ENCODE assay signal across 21 cellular contexts in genomic region chr19:9057505-9058258, GRCh38. TPM values are rescaled to one million over a fixed set of nuclear protein-coding genes. Genes with fewer than 3 reads are reported as not detected.
DNase-seq lines count a peak whose midpoint lies in the region; ATAC-seq, FAIRE-seq and TF ChIP-seq lines count a peak whose summit lies in the region.
"Had no signal": no experiment of that assay in that cellular context is flagged by ENCODE, and none has a peak within 500 bp of the region (broad histone marks: within the 10 kb centered on the region; RNA-seq: fewer than 3 reads in every experiment).

No MANE protein-coding gene starts in this region.

- peaks cover 25 to 45% of the 10 kb centered on the region in 2 experiments for H3K4me1 Mint-ChIP-seq in H9
- H3K4me1 Mint-ChIP-seq: CD4-positive, CD25-positive, alpha-beta regulatory T cell; CD8-positive, alpha-beta memory T cell had no signal

- H3K4me3 ChIP-seq in K562, result no peak overlapping the region
- H3K4me3 ChIP-seq: GM23248 had no signal

- in situ Hi-C loops in K562 (cut with MboI), result no loop called here

- no peak for TF ChIP-seq RAD21 in K562 (CRISPR knock-in tag; conservative IDR thresholded peaks at IDR 0.05 in 1 of 2, IDR thresholded peaks at IDR 0.05 in 1 of 2)

- H3K4me3 Mint-ChIP-seq in H9, result no peak overlapping the region
- H3K4me3 Mint-ChIP-seq: CD4-positive, CD25-positive, alpha-beta regulatory T cell; CD8-positive, alpha-beta memory T cell had no signal

- no peak for TF ChIP-seq EP300 in K562 (IDR thresholded peaks at IDR 0.05; ENCODE audit: low read length)

- no peak for ATAC-seq in K562
- no peak for ATAC-seq in HG03280 (IDR thresholded peaks at IDR 0.05; ENCODE audit: unreplicated experiment)
- ATAC-seq in GM21528 (IDR thresholded peaks at IDR 0.05; ENCODE audit: low FRiP score, unreplicated experiment), result no peak

- H3K27me3 Mint-ChIP-seq in H9 (ENCODE audit: low read depth), result no peaks in the 10 kb centered on the region

- H3K23me2 ChIP-seq in H9 (ENCODE audit: insufficient read length, low read depth, low read length, poor library complexity, severe bottlenecking), result no peaks in the 10 kb centered on the region

- peak overlapping the region in 2 of 3 experiments; percentile 26 to 51; a peak in 2 of 7 replicates for H3K27ac Mint-ChIP-seq in H9
- H3K27ac Mint-ChIP-seq: CD4-positive, CD25-positive, alpha-beta regulatory T cell; CD8-positive, alpha-beta memory T cell had no signal

- FAIRE-seq in K562 (lab: Jason Lieb, UNC) (no peak), H54 (lab: Jason Lieb, UNC) (no peak)

- TF ChIP-seq POLR2A in K562 (conservative IDR thresholded peaks at IDR 0.05) (no peak), H54 (IDR thresholded peaks at IDR 0.05; ENCODE audit: low read depth, low read length) (no peak)

- H3K14ac ChIP-seq in H9 (ENCODE audit: insufficient read depth, low read length), result no peak overlapping the region

- H2BK120ac ChIP-seq in H9 (ENCODE audit: low read depth, low read length, poor library complexity, severe bottlenecking), result no peak overlapping the region

- H3K4ac ChIP-seq in H9 (ENCODE audit: low read depth, low read length), result no peak overlapping the region

- no peaks in the 10 kb centered on the region for H3K36me3 ChIP-seq in K562 (ENCODE audit: control insufficient read depth, insufficient read depth, low read length)
- H3K36me3 ChIP-seq: BE2C had no signal

- WGBS in H9 (ENCODE audit: extremely low coverage, insufficient read length, low lambda C conversion rate), result no CpG with 5 or more reads among the region's 4 CpGs
- 33% methylated on average over 4 of the region's 4 CpGs for WGBS in K562 (ENCODE audit: insufficient coverage, low coverage, missing lambda C conversion rate)

- H2AFZ ChIP-seq in H9 (ENCODE audit: low read length) (no peak overlapping the region), K562 (ENCODE audit: low read depth, low read length) (no peak overlapping the region)
- H2AFZ ChIP-seq: GM23248 had no signal

- no peak overlapping the region for H3K56ac ChIP-seq in H9 (ENCODE audit: insufficient read length, low read depth, low read length)

- H3T11ph ChIP-seq in H9 (ENCODE audit: low read length), result no peak overlapping the region

- no TSS peak for BruUV-seq in K562 (replicated peaks; lab: Mats Ljungman, UMichigan)

- H4K20me1 ChIP-seq in H9 (ENCODE audit: control insufficient read depth, insufficient read depth, insufficient read length), result no peaks in the 10 kb centered on the region
- H4K20me1 ChIP-seq in K562 (replicated peaks; ENCODE audit: control insufficient read depth, insufficient read depth, low read length), result no peaks in the 10 kb centered on the region

- H3K9me3 Mint-ChIP-seq in H9, result peaks cover 0 to 2% of the 10 kb centered on the region in 2 experiments; a peak in 3 of 5 replicates
- H3K9me3 Mint-ChIP-seq: CD4-positive, CD25-positive, alpha-beta regulatory T cell; CD8-positive, alpha-beta memory T cell had no signal

- H2AK5ac ChIP-seq in H9 (ENCODE audit: insufficient read length, low read length), result no peak overlapping the region

- H3K79me1 ChIP-seq in H9 (ENCODE audit: insufficient read depth, low read depth, low read length, poor library complexity, severe bottlenecking), result no peaks in the 10 kb centered on the region

- H3K27ac ChIP-seq in H9 (ENCODE audit: insufficient read length, low read depth, low read length) (no peak overlapping the region), K562 (ENCODE audit: extremely low read depth, low read depth, low read length) (no peak overlapping the region)
- H3K27ac ChIP-seq: GM23248 had no signal

- H3K27me3 ChIP-seq in H9 (ENCODE audit: insufficient read depth, low read length), result no peaks in the 10 kb centered on the region
- peaks cover 0 to 6% of the 10 kb centered on the region in 2 experiments; a peak in 1 of 5 replicates for H3K27me3 ChIP-seq in K562 (ENCODE audit: control insufficient read depth in 2 of 2, insufficient read depth in 2 of 2, low read length in 2 of 2)
- H3K27me3 ChIP-seq: BE2C had no signal

- H3K4me1 ChIP-seq in H9 (ENCODE audit: insufficient read depth, low read length) (no peaks in the 10 kb centered on the region; the same call in 1 of the 2 replicates), K562 (replicated peaks in 1 of 2; ENCODE audit: control insufficient read depth in 2 of 2, insufficient read depth in 2 of 2, low read length in 2 of 2) (peaks cover 3 to 6% of the 10 kb centered on the region in 2 experiments; a peak in 2 of 5 replicates)
- H3K4me1 ChIP-seq: BE2C had no signal

- H3K9ac ChIP-seq in H9 (ENCODE audit: extremely low read depth, insufficient read length, low read length) (no peak overlapping the region), K562 (ENCODE audit: insufficient read depth in 1 of 2, low read depth in 2 of 2, low read length in 2 of 2) (no peak overlapping the region)
- H3K9ac ChIP-seq: GM23248 had no signal

- H3K9me3 ChIP-seq in H9 (ENCODE audit: control insufficient read depth, low read depth, low read length), result no peaks in the 10 kb centered on the region
- H3K9me3 ChIP-seq in K562 (replicated peaks; ENCODE audit: control insufficient read depth, insufficient read depth, low read depth, low read length), result no peaks in the 10 kb centered on the region
- H3K9me3 ChIP-seq: BE2C had no signal

- H2BK15ac ChIP-seq in H9 (ENCODE audit: low read depth, low read length), result no peak overlapping the region

- no peak overlapping the region for H3K23ac ChIP-seq in H9 (ENCODE audit: insufficient read length, low read depth, low read length)

- H3K4me2 ChIP-seq in H9 (ENCODE audit: insufficient read depth, insufficient read length, low read length), result no peak overlapping the region
- H3K4me2 ChIP-seq in K562 (ENCODE audit: insufficient read depth, low read length), result no peak overlapping the region

- H2BK5ac ChIP-seq in H9 (ENCODE audit: insufficient read length, low read length), result no peak overlapping the region

- H2BK20ac ChIP-seq in H9 (ENCODE audit: low read depth, low read length, poor library complexity, severe bottlenecking), result peak overlapping the region; percentile 6

- no peak overlapping the region for H4K91ac ChIP-seq in H9 (ENCODE audit: insufficient read length, low read depth, low read length)

- H4K8ac ChIP-seq in H9 (replicated peaks; ENCODE audit: insufficient read length, low read depth, low read length), result no peak overlapping the region

- intact Hi-C loops in K562 (cut with micrococcal nuclease), result no loop called here

- no peak overlapping the region for H2BK12ac ChIP-seq in H9 (ENCODE audit: insufficient read length, low read depth, low read length)

- no peak overlapping the region for H4K5ac ChIP-seq in H9 (ENCODE audit: insufficient read length, low read depth, low read length)

- no peak for DNase-seq in H9
- no peak for DNase-seq in K562 (ENCODE audit: extremely low read depth in 1 of 4, low spot score in 3 of 4)
- peak; percentile 32 for DNase-seq in left kidney (ENCODE audit: low read depth, low spot score)
- DNase-seq in NCI-H1417 treated with DMSO at 0.1 percent for 48 hours (lab: John Stamatoyannopoulos, UW), result no peak
- no peak for DNase-seq in H54 (ENCODE audit: insufficient read length, low spot score)
- DNase-seq: ACHN; BE2C; C1 segment of cervical spinal cord; CD4-positive, CD25-positive, alpha-beta regulatory T cell; CD8-positive, alpha-beta memory T cell; COR-L47; DMS153; DMS79; GDM1; GM23248; H7 had no signal

- H3K79me2 ChIP-seq in H9 (ENCODE audit: insufficient read depth, low read length) (no peaks in the 10 kb centered on the region), K562 (ENCODE audit: control insufficient read depth, insufficient read depth, low read length) (no peaks in the 10 kb centered on the region)

- H3K36me3 Mint-ChIP-seq in H9 (ENCODE audit: insufficient read depth in 1 of 3, low read depth in 3 of 3), result peaks cover 0 to 5% (median 0%) of the 10 kb centered on the region in 3 experiments; a peak in 2 of 7 replicates
- H3K36me3 Mint-ChIP-seq: CD4-positive, CD25-positive, alpha-beta regulatory T cell; CD8-positive, alpha-beta memory T cell had no signal

- no peak for TF ChIP-seq CTCF in H9 (conservative IDR thresholded peaks at IDR 0.05)
- no peak for TF ChIP-seq CTCF in K562 (IDR thresholded peaks at IDR 0.05 in 2 of 3, conservative IDR thresholded peaks at IDR 0.05 in 1 of 3; ENCODE audit: insufficient read depth in 2 of 3, low read depth in 1 of 3, low read length in 3 of 3)

- H3K9me1 ChIP-seq in K562 (ENCODE audit: control insufficient read depth, insufficient read depth, low read length), result no peaks in the 10 kb centered on the region

- no peak overlapping the region for H3K18ac ChIP-seq in H9 (ENCODE audit: insufficient read length, low read depth, low read length)

- CTCF ChIA-PET in K562 (lab: Yijun Ruan, JAX; ENCODE audit: low intra/inter-chr PET ratio), result no interaction called here

- POLR2A ChIA-PET in K562 (lab: Yijun Ruan, JAX), result no interaction called here

RNA-seq across cellular contexts. Expression of gene OR1M1, which starts 29.2 kb away (rescaled TPM):
- total RNA-seq in H9 (2021) (not detected in 2 replicates), K562 (2014; rRNA removed) (not detected in 2 replicates), K562 (2014; rRNA removed; fragmentation: Illumina TruSeq; extraction: Trizol) (not detected in 2 replicates), K562 (2015; rRNA removed; fragmentation: Illumina TruSeq; extraction: Trizol) (not detected in 2 replicates), K562 (2021) (not detected in 2 replicates)
- not detected in 2 replicates for total RNA-seq in K562 (2011; cell fraction: chromatin; rRNA removed; ENCODE audit: low replicate concordance)
- not detected in 2 replicates for total RNA-seq in K562 (2011; cell fraction: nucleolus; rRNA removed)
- not detected in 2 replicates for total RNA-seq in K562 (2011; cell fraction: nucleoplasm; rRNA removed)
- polyA plus RNA-seq in K562 (2011; rRNA removed) (not detected in 2 replicates), K562 (2014; fragmentation: Illumina TruSeq; extraction: Trizol) (not detected in 2 replicates), K562 (2014; fragmentation: Nextera tagmentation; extraction: Ambion mirVana) (not detected), K562 (2014; rRNA removed) (not detected in 2 replicates)
- not detected in 2 replicates for polyA plus RNA-seq in K562 (2011; cell fraction: cytosol; rRNA removed)
- polyA plus RNA-seq in K562 (2011; cell fraction: nucleus; rRNA removed), result not detected in 2 replicates
- polyA plus RNA-seq in K562 (2012), result not detected in 2 replicates
- not detected in 2 replicates for polyA minus RNA-seq in K562 (2011; rRNA and poly(A)+ RNA removed)
- polyA minus RNA-seq in K562 (2011; cell fraction: cytosol; rRNA and poly(A)+ RNA removed), result not detected in 2 replicates
- polyA minus RNA-seq in K562 (2011; cell fraction: nucleus; rRNA and poly(A)+ RNA removed), result not detected in 2 replicates
- total RNA-seq: A172; CD4-positive, CD25-positive, alpha-beta regulatory T cell; CD8-positive, alpha-beta memory T cell; Daoy; GM23248; H7; HT-29 had no signal
- polyA plus RNA-seq: CD4-positive, CD25-positive, alpha-beta regulatory T cell; CD8-positive, alpha-beta memory T cell; GM23248 had no signal

RNA-seq across cellular contexts. Expression of gene MUC16, which starts 47.5 kb away (rescaled TPM):
- total RNA-seq in H9 (2021) (0.22 and 0.29 TPM in 2 replicates), K562 (2014; rRNA removed) (not detected in 2 replicates), K562 (2014; rRNA removed; fragmentation: Illumina TruSeq; extraction: Trizol) (not detected in 2 replicates), K562 (2015; rRNA removed; fragmentation: Illumina TruSeq; extraction: Trizol) (not detected in 2 replicates), K562 (2021) (not detected in 2 replicates)
- total RNA-seq in K562 (2011; cell fraction: chromatin; rRNA removed; ENCODE audit: low replicate concordance), result 0.04 TPM in 1 of 2 replicates, not detected in the other
- total RNA-seq in K562 (2011; cell fraction: nucleolus; rRNA removed), result not detected in 2 replicates
- total RNA-seq in K562 (2011; cell fraction: nucleoplasm; rRNA removed), result not detected in 2 replicates
- polyA plus RNA-seq in K562 (2011; rRNA removed) (not detected in 2 replicates), K562 (2014; fragmentation: Illumina TruSeq; extraction: Trizol) (not detected in 2 replicates), K562 (2014; fragmentation: Nextera tagmentation; extraction: Ambion mirVana) (not detected), K562 (2014; rRNA removed) (not detected in 2 replicates)
- polyA plus RNA-seq in K562 (2011; cell fraction: cytosol; rRNA removed), result not detected in 2 replicates
- polyA plus RNA-seq in K562 (2011; cell fraction: nucleus; rRNA removed), result not detected in 2 replicates
- polyA plus RNA-seq in K562 (2012), result not detected in 2 replicates
- polyA minus RNA-seq in K562 (2011; rRNA and poly(A)+ RNA removed), result under 0.01 TPM in 1 of 2 replicates, not detected in the other
- polyA minus RNA-seq in K562 (2011; cell fraction: cytosol; rRNA and poly(A)+ RNA removed), result 0.18 TPM in 1 of 2 replicates, not detected in the other
- polyA minus RNA-seq in K562 (2011; cell fraction: nucleus; rRNA and poly(A)+ RNA removed), result under 0.01 TPM in 2 replicates
- total RNA-seq: A172, Daoy, GM23248, H7 had no signal
- polyA plus RNA-seq: CD4-positive, CD25-positive, alpha-beta regulatory T cell; GM23248 had no signal

RNA-seq across cellular contexts. Expression of gene OR7G2, which starts 49.6 kb away (rescaled TPM):
- total RNA-seq in H9 (2021), result not detected in 2 replicates
- total RNA-seq in K562 (2011; cell fraction: chromatin; rRNA removed; ENCODE audit: low replicate concordance), result not detected in 2 replicates
- not detected in 2 replicates for total RNA-seq in K562 (2011; cell fraction: nucleolus; rRNA removed)
- not detected in 2 replicates for total RNA-seq in K562 (2011; cell fraction: nucleoplasm; rRNA removed)
- not detected in 2 replicates for total RNA-seq in K562 (2014; rRNA removed)
- total RNA-seq in K562 (2014; rRNA removed; fragmentation: Illumina TruSeq; extraction: Trizol), result not detected in 2 replicates
- total RNA-seq in K562 (2015; rRNA removed; fragmentation: Illumina TruSeq; extraction: Trizol), result not detected in 2 replicates
- total RNA-seq in K562 (2021), result not detected in 2 replicates
- polyA plus RNA-seq in K562 (2011; rRNA removed), result 0.16 and 0.20 TPM in 2 replicates
- 0.10 and 0.13 TPM in 2 replicates for polyA plus RNA-seq in K562 (2011; cell fraction: cytosol; rRNA removed)
- 0.13 TPM in 1 of 2 replicates, not detected in the other for polyA plus RNA-seq in K562 (2011; cell fraction: nucleus; rRNA removed)
- 0.05 TPM in 1 of 2 replicates, not detected in the other for polyA plus RNA-seq in K562 (2012)
- not detected in 2 replicates for polyA plus RNA-seq in K562 (2014; fragmentation: Illumina TruSeq; extraction: Trizol)
- not detected for polyA plus RNA-seq in K562 (2014; fragmentation: Nextera tagmentation; extraction: Ambion mirVana)
- polyA plus RNA-seq in K562 (2014; rRNA removed), result not detected in 2 replicates
- polyA minus RNA-seq in K562 (2011; rRNA and poly(A)+ RNA removed), result not detected in 2 replicates
- not detected in 2 replicates for polyA minus RNA-seq in K562 (2011; cell fraction: cytosol; rRNA and poly(A)+ RNA removed)
- not detected in 2 replicates for polyA minus RNA-seq in K562 (2011; cell fraction: nucleus; rRNA and poly(A)+ RNA removed)
- total RNA-seq: A172; CD4-positive, CD25-positive, alpha-beta regulatory T cell; CD8-positive, alpha-beta memory T cell; Daoy; GM23248; H7; HT-29 had no signal
- polyA plus RNA-seq: CD4-positive, CD25-positive, alpha-beta regulatory T cell; CD8-positive, alpha-beta memory T cell; GM23248 had no signal

RNA-seq across cellular contexts. Expression of gene OR7G1, which starts 57.9 kb away (rescaled TPM):
- total RNA-seq in H9 (2021), result not detected in 2 replicates
- not detected in 2 replicates for total RNA-seq in K562 (2011; cell fraction: chromatin; rRNA removed; ENCODE audit: low replicate concordance)
- total RNA-seq in K562 (2011; cell fraction: nucleolus; rRNA removed), result not detected in 2 replicates
- not detected in 2 replicates for total RNA-seq in K562 (2011; cell fraction: nucleoplasm; rRNA removed)
- total RNA-seq in K562 (2014; rRNA removed), result not detected in 2 replicates
- total RNA-seq in K562 (2014; rRNA removed; fragmentation: Illumina TruSeq; extraction: Trizol), result not detected in 2 replicates
- total RNA-seq in K562 (2015; rRNA removed; fragmentation: Illumina TruSeq; extraction: Trizol), result not detected in 2 replicates
- not detected in 2 replicates for total RNA-seq in K562 (2021)
- not detected in 2 replicates for polyA plus RNA-seq in K562 (2011; rRNA removed)
- not detected in 2 replicates for polyA plus RNA-seq in K562 (2011; cell fraction: cytosol; rRNA removed)
- not detected in 2 replicates for polyA plus RNA-seq in K562 (2011; cell fraction: nucleus; rRNA removed)
- not detected in 2 replicates for polyA plus RNA-seq in K562 (2012)
- not detected in 2 replicates for polyA plus RNA-seq in K562 (2014; fragmentation: Illumina TruSeq; extraction: Trizol)
- polyA plus RNA-seq in K562 (2014; fragmentation: Nextera tagmentation; extraction: Ambion mirVana), result not detected
- polyA plus RNA-seq in K562 (2014; rRNA removed), result not detected in 2 replicates
- not detected in 2 replicates for polyA minus RNA-seq in K562 (2011; rRNA and poly(A)+ RNA removed)
- polyA minus RNA-seq in K562 (2011; cell fraction: cytosol; rRNA and poly(A)+ RNA removed), result not detected in 2 replicates
- not detected in 2 replicates for polyA minus RNA-seq in K562 (2011; cell fraction: nucleus; rRNA and poly(A)+ RNA removed)
- total RNA-seq: A172; CD4-positive, CD25-positive, alpha-beta regulatory T cell; CD8-positive, alpha-beta memory T cell; Daoy; GM23248; H7; HT-29 had no signal
- polyA plus RNA-seq: CD4-positive, CD25-positive, alpha-beta regulatory T cell; CD8-positive, alpha-beta memory T cell; GM23248 had no signal
